In the genomic region with DNA sequence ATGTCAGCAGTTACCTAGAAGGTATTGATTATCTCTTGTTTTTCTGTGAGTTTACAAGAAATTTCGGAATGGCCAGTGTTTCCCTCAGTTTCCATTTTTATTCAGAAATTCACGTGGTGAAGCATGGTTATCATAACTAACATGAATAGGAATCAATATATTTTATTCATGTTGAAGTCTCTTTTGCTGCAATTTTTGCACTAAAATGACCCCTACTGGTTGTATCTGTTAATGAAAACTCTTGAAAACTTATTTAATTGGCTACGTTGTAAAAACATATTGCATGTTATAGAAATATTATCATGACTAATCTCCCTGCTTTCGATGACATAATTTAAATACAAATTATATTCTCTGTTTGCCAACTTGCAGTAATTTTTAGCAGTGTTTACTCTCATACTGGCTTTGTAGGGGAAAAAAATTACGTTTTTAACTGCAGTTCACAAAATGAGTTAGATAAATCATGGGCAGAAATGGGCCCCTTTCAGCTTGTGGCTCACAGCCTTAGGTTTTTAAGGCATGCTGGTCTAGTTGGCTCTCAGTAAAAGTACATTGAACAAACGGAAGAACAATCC, we compare ENCODE assay signal across 9 cellular contexts. TPM values are rescaled to one million over a fixed set of nuclear protein-coding genes. Genes with fewer than 3 reads are reported as not detected.
DNase-seq lines count a peak whose midpoint lies in the region; ATAC-seq and TF ChIP-seq lines count a peak whose summit lies in the region.
"Had no signal": no experiment of that assay in that cellular context is flagged by ENCODE, and none has a peak within 500 bp of the region (broad histone marks: within the 10 kb centered on the region; RNA-seq: fewer than 3 reads in every experiment).

No MANE protein-coding gene starts in this region.

- H3K9me3 ChIP-seq in OCI-LY3 (ENCODE audit: insufficient read depth, low read length) (no peaks in the 10 kb centered on the region), esophagus squamous epithelium (no peaks in the 10 kb centered on the region), smooth muscle cell (replicated peaks; ENCODE audit: low read depth) (no peaks in the 10 kb centered on the region)

- no peak overlapping the region for H2AFZ ChIP-seq in OCI-LY3 (ENCODE audit: low read depth, low read length)
- H2AFZ ChIP-seq in smooth muscle cell (ENCODE audit: low read depth) = no peak overlapping the region

- no peak for ATAC-seq in GM19452 (IDR thresholded peaks at IDR 0.05; ENCODE audit: unreplicated experiment)

- H3K36me3 ChIP-seq in OCI-LY3 (replicated peaks; ENCODE audit: low read depth, low read length) (no peaks in the 10 kb centered on the region), esophagus squamous epithelium (no peaks in the 10 kb centered on the region), smooth muscle cell (ENCODE audit: low read depth) (no peaks in the 10 kb centered on the region)

- DNase-seq in DMS53 (lab: John Stamatoyannopoulos, UW) = peak; percentile 15
- DNase-seq in DMS53 treated with DMSO at 0.1 percent for 48 hours (lab: John Stamatoyannopoulos, UW; ENCODE audit: unreplicated experiment) = no peak
- no peak for DNase-seq in esophagus squamous epithelium (lab: John Stamatoyannopoulos, UW)
- no peak for DNase-seq in smooth muscle cell (lab: John Stamatoyannopoulos, UW; ENCODE audit: unreplicated experiment)
- no peak for DNase-seq in NCI-H510A (lab: John Stamatoyannopoulos, UW)
- DNase-seq in foreskin melanocyte = no peak
- DNase-seq: NCI-H2227 treated with DMSO at 0.1 percent for 48 hours had no signal

- peaks cover 3% of the 10 kb centered on the region for H3F3A ChIP-seq in smooth muscle cell (ENCODE audit: low read depth)

- H3K4me2 ChIP-seq in OCI-LY3 (ENCODE audit: low read length) = no peak overlapping the region
- H3K4me2 ChIP-seq in smooth muscle cell = peak overlapping the region; percentile 84

- WGBS in esophagus squamous epithelium, 2 donors = 14 to 15% methylated on average over 6 of the region's 6 CpGs
- WGBS in smooth muscle cell (ENCODE audit: low lambda C conversion rate) = 68% methylated on average over 6 of the region's 6 CpGs

- intact Hi-C loops in esophagus squamous epithelium (cut with DNase I) = no loop called here

- TF ChIP-seq CTCF in OCI-LY3 (IDR thresholded peaks at IDR 0.05; ENCODE audit: low read depth, low read length) (peak; percentile 56), esophagus squamous epithelium (IDR thresholded peaks at IDR 0.05) (peak in 4 of 6 experiments; percentile 30 to 53 (median 40)), smooth muscle cell (IDR thresholded peaks at IDR 0.05; ENCODE audit: borderline replicate concordance, insufficient read depth, poor library complexity, severe bottlenecking) (peak; percentile 30)

- TF ChIP-seq POLR2A in esophagus squamous epithelium (IDR thresholded peaks at IDR 0.05) = no peak

- H3K27ac ChIP-seq in OCI-LY3 (ENCODE audit: low read length) (no peak overlapping the region), esophagus squamous epithelium (peak overlapping the region in 3 of 4 donors; percentile 83 to 95 (median 93)), smooth muscle cell (ENCODE audit: low read depth) (peak overlapping the region; percentile 81)

- H3K27me3 ChIP-seq in OCI-LY3 (ENCODE audit: low read depth, low read length) (peaks cover 22% of the 10 kb centered on the region), esophagus squamous epithelium (no peaks in the 10 kb centered on the region), smooth muscle cell (ENCODE audit: low read depth) (no peaks in the 10 kb centered on the region)

- H4K20me1 ChIP-seq in OCI-LY3 (ENCODE audit: insufficient read depth, low read length) (no peaks in the 10 kb centered on the region), smooth muscle cell (ENCODE audit: low read depth) (no peaks in the 10 kb centered on the region)

- H3K9ac ChIP-seq in OCI-LY3 (ENCODE audit: low read length) = no peak overlapping the region
- H3K9ac ChIP-seq in smooth muscle cell (ENCODE audit: low read depth) = no peak overlapping the region

- H3K4me1 ChIP-seq in OCI-LY3 (ENCODE audit: low read length) = no peaks in the 10 kb centered on the region
- H3K4me1 ChIP-seq in esophagus squamous epithelium = peaks cover 5 to 89% (median 22%) of the 10 kb centered on the region in 3 donors
- peaks cover 41% of the 10 kb centered on the region for H3K4me1 ChIP-seq in smooth muscle cell (ENCODE audit: low read depth)

- H3K4me3 ChIP-seq in OCI-LY3 (ENCODE audit: low read length) = no peak overlapping the region
- peak overlapping the region in 3 of 4 donors; percentile 85 to 93 (median 85) for H3K4me3 ChIP-seq in esophagus squamous epithelium
- H3K4me3 ChIP-seq in smooth muscle cell = peak overlapping the region; percentile 60

- H3K79me2 ChIP-seq in OCI-LY3 (ENCODE audit: low read length) = no peaks in the 10 kb centered on the region
- peaks cover 43% of the 10 kb centered on the region for H3K79me2 ChIP-seq in smooth muscle cell (ENCODE audit: low read depth)

RNA-seq across cellular contexts. Expression of gene CRIM1, which starts 3.5 kb away (rescaled TPM):
- total RNA-seq in esophagus squamous epithelium (100 to 1,000 TPM in 1 of 4 donors, 10 to 100 TPM in 3; 16.4 to 107 (median 29.9) TPM), smooth muscle cell (28.0 and 32.8 TPM in 2 replicates)
- 10.1 and 15.7 TPM in 2 replicates for polyA plus RNA-seq in smooth muscle cell
